In genomic region chr19:10085641-10086031, GRCh38 we compare ENCODE assay signal across 9 cellular contexts. TPM values are rescaled to one million over a fixed set of nuclear protein-coding genes. Genes with fewer than 3 reads are reported as not detected.
DNase-seq lines count a peak whose midpoint lies in the region; ATAC-seq lines count a peak whose summit lies in the region.
"Had no signal": no experiment of that assay in that cellular context is flagged by ENCODE, and none has a peak within 500 bp of the region (broad histone marks: within the 10 kb centered on the region; RNA-seq: fewer than 3 reads in every experiment).

No MANE protein-coding gene starts in this region.

- CTCF ChIA-PET in activated CD8-positive, alpha-beta T cell treated with anti-CD3 and anti-CD28 coated beads, Interleukin-2, amount 10 ng/mL, durations not matched to agents 7 days and 5 days (lab: Charles Lee), result interaction anchor here (1.0 kb wide), 1 partner anchor 28 kb away, joined by 6 read pairs; no protein-coding TSS in a partner anchor

- peaks cover 26% of the 10 kb centered on the region for H3K36me3 Mint-ChIP-seq in activated CD8-positive, alpha-beta T cell treated with anti-CD3 and anti-CD28 coated beads, Interleukin-2, amount 10 ng/mL, durations not matched to agents 7 days and 5 days (ENCODE audit: low read depth)

- no peaks in the 10 kb centered on the region for H3K9me3 ChIP-seq in iPS-18a (ENCODE audit: control insufficient read depth, low read depth, low read length)

- ATAC-seq in HG02885 (IDR thresholded peaks at IDR 0.05; ENCODE audit: poor library complexity, unreplicated experiment) (peak; percentile 4), GM21390 (IDR thresholded peaks at IDR 0.05; ENCODE audit: unreplicated experiment) (no peak)
- no peak for ATAC-seq in activated CD8-positive, alpha-beta T cell treated with anti-CD3 and anti-CD28 coated beads, Interleukin-2, amount 10 ng/mL, durations not matched to agents 7 days and 5 days
- ATAC-seq in stimulated activated naive CD8-positive, alpha-beta T cell treated with anti-CD3 and anti-CD28 coated beads, Interleukin-15, amount 100 ng/mL, for 72 hours, result peak; percentile 3

- no peaks in the 10 kb centered on the region for H3K36me3 ChIP-seq in iPS-18a (ENCODE audit: control insufficient read depth, low read depth, low read length)

- H3K4me3 Mint-ChIP-seq in activated CD8-positive, alpha-beta T cell treated with anti-CD3 and anti-CD28 coated beads, Interleukin-2, amount 10 ng/mL, durations not matched to agents 7 days and 5 days, result peak overlapping the region; percentile 81
- H3K4me3 Mint-ChIP-seq in stimulated activated naive CD8-positive, alpha-beta T cell treated with anti-CD3 and anti-CD28 coated beads, Interleukin-15, amount 100 ng/mL, for 72 hours, result peak overlapping the region; percentile 88 to 90

- no peak overlapping the region for H3K9ac ChIP-seq in iPS-18a (ENCODE audit: low read length)

- H3K4me3 ChIP-seq in iPS-18a (ENCODE audit: low read length), result peak overlapping the region; percentile 79

- H3K9me3 Mint-ChIP-seq in activated CD8-positive, alpha-beta T cell treated with anti-CD3 and anti-CD28 coated beads, Interleukin-2, amount 10 ng/mL, durations not matched to agents 7 days and 5 days (ENCODE audit: insufficient read depth), result no peaks in the 10 kb centered on the region
- no peaks in the 10 kb centered on the region for H3K9me3 Mint-ChIP-seq in stimulated activated naive CD8-positive, alpha-beta T cell treated with anti-CD3 and anti-CD28 coated beads, Interleukin-15, amount 100 ng/mL, for 72 hours

- H3K27ac Mint-ChIP-seq in activated CD8-positive, alpha-beta T cell treated with anti-CD3 and anti-CD28 coated beads, Interleukin-2, amount 10 ng/mL, durations not matched to agents 7 days and 5 days, result peak overlapping the region; percentile 81
- peak overlapping the region; percentile 65 to 68 for H3K27ac Mint-ChIP-seq in stimulated activated naive CD8-positive, alpha-beta T cell treated with anti-CD3 and anti-CD28 coated beads, Interleukin-15, amount 100 ng/mL, for 72 hours

- peaks cover 20% of the 10 kb centered on the region for H3K27me3 ChIP-seq in iPS-18a (ENCODE audit: control insufficient read depth, insufficient read depth, low read length)

- H3K4me1 ChIP-seq in iPS-18a (ENCODE audit: control insufficient read depth, low read depth, low read length), result no peaks in the 10 kb centered on the region

- H3K4me1 Mint-ChIP-seq in activated CD8-positive, alpha-beta T cell treated with anti-CD3 and anti-CD28 coated beads, Interleukin-2, amount 10 ng/mL, durations not matched to agents 7 days and 5 days (ENCODE audit: low read depth), result peaks cover 24% of the 10 kb centered on the region
- H3K4me1 Mint-ChIP-seq in stimulated activated naive CD8-positive, alpha-beta T cell treated with anti-CD3 and anti-CD28 coated beads, Interleukin-15, amount 100 ng/mL, for 72 hours, result peaks cover 18% of the 10 kb centered on the region

- H3K27ac ChIP-seq in iPS-18a (ENCODE audit: low read length), result no peak overlapping the region

- H3K27me3 Mint-ChIP-seq in activated CD8-positive, alpha-beta T cell treated with anti-CD3 and anti-CD28 coated beads, Interleukin-2, amount 10 ng/mL, durations not matched to agents 7 days and 5 days (ENCODE audit: low read depth), result no peaks in the 10 kb centered on the region
- H3K27me3 Mint-ChIP-seq in stimulated activated naive CD8-positive, alpha-beta T cell treated with anti-CD3 and anti-CD28 coated beads, Interleukin-15, amount 100 ng/mL, for 72 hours, result no peaks in the 10 kb centered on the region

- no peak for DNase-seq in activated CD8-positive, alpha-beta T cell treated with anti-CD3 and anti-CD28 coated beads, Interleukin-2, amount 10 ng/mL, durations not matched to agents 7 days and 5 days
- DNase-seq in stimulated activated naive CD8-positive, alpha-beta T cell treated with anti-CD3 and anti-CD28 coated beads, Interleukin-15, amount 100 ng/mL, for 72 hours, result no peak
- DNase-seq in midbrain (lab: John Stamatoyannopoulos, UW) (no peak), NOMO-1 treated with DMSO at 0.1 percent for 48 hours (lab: John Stamatoyannopoulos, UW; ENCODE audit: unreplicated experiment) (no peak), NCI-H2107 treated with DMSO at 0.1 percent for 48 hours (lab: John Stamatoyannopoulos, UW; ENCODE audit: unreplicated experiment) (no peak)

- POLR2A ChIA-PET in activated CD8-positive, alpha-beta T cell treated with anti-CD3 and anti-CD28 coated beads, Interleukin-2, amount 10 ng/mL, durations not matched to agents 7 days and 5 days (lab: Charles Lee), result interaction anchor here (1.4 kb wide), 1 partner anchor 11 kb away, joined by 3 read pairs; no protein-coding TSS in a partner anchor

RNA-seq across cellular contexts. Expression of gene SHFL, which starts 0.5 kb away (rescaled TPM):
- total RNA-seq in activated CD8-positive, alpha-beta T cell treated with anti-CD3 and anti-CD28 coated beads, Interleukin-2, amount 10 ng/mL, durations not matched to agents 7 days and 5 days, result 10 to 100 TPM; 81.2 to 89.5 TPM

RNA-seq across cellular contexts. Expression of gene ANGPTL6, which starts 16.8 kb away (rescaled TPM):
- total RNA-seq in activated CD8-positive, alpha-beta T cell treated with anti-CD3 and anti-CD28 coated beads, Interleukin-2, amount 10 ng/mL, durations not matched to agents 7 days and 5 days, result 1 to 10 TPM; 3.7 to 3.9 TPM
- total RNA-seq: RPMI7951 had no signal

RNA-seq across cellular contexts. Expression of gene PPAN, which starts 20.5 kb away (rescaled TPM):
- total RNA-seq in activated CD8-positive, alpha-beta T cell treated with anti-CD3 and anti-CD28 coated beads, Interleukin-2, amount 10 ng/mL, durations not matched to agents 7 days and 5 days, result 100 to 1,000 TPM; 107 to 121 TPM

RNA-seq across cellular contexts. Expression of gene P2RY11, which starts 25.9 kb away (rescaled TPM):
- total RNA-seq in activated CD8-positive, alpha-beta T cell treated with anti-CD3 and anti-CD28 coated beads, Interleukin-2, amount 10 ng/mL, durations not matched to agents 7 days and 5 days, result 10 to 100 TPM; 50.4 to 53.6 TPM

RNA-seq across cellular contexts. Expression of gene EIF3G, which starts 34.1 kb away (rescaled TPM):
- 100 to 1,000 TPM; 229 to 241 TPM for total RNA-seq in activated CD8-positive, alpha-beta T cell treated with anti-CD3 and anti-CD28 coated beads, Interleukin-2, amount 10 ng/mL, durations not matched to agents 7 days and 5 days

Comparison
In these comparisons a context has a peak if more than half of its experiments do, and no peak if none do; other contexts are left out.
1. ATAC-seq: peak in HG02885 (single experiment) and stimulated activated naive CD8-positive, alpha-beta T cell treated with anti-CD3 and anti-CD28 coated beads, Interleukin-15, amount 100 ng/mL, for 72 hours (single experiment); none in activated CD8-positive, alpha-beta T cell treated with anti-CD3 and anti-CD28 coated beads, Interleukin-2, amount 10 ng/mL, durations not matched to agents 7 days and 5 days (single experiment) and GM21390 (single experiment).